ENCODE assay signal across 12 cellular contexts in genomic region chr1:45545553-45546310, GRCh38. TPM values are rescaled to one million over a fixed set of nuclear protein-coding genes. Genes with fewer than 3 reads are reported as not detected.
A peak's percentile ranks its signal among the peaks of the same experiment; 100 is the strongest.
DNase-seq lines count a peak whose midpoint lies in the region; ATAC-seq and TF ChIP-seq lines count a peak whose summit lies in the region.
"Had no signal": no experiment of that assay in that cellular context is flagged by ENCODE, and none has a peak within 500 bp of the region (broad histone marks: within the 10 kb centered on the region; RNA-seq: fewer than 3 reads in every experiment).

No MANE protein-coding gene starts in this region.

- H3K27ac ChIP-seq in psoas muscle: peak overlapping the region; percentile 36
- H3K27ac ChIP-seq: cardiac muscle cell, gastroesophageal sphincter had no signal

- H3K27me3 ChIP-seq in GM06990 (replicated peaks; ENCODE audit: control insufficient read depth, insufficient read depth, low read length) (no peaks in the 10 kb centered on the region), psoas muscle (ENCODE audit: insufficient read depth in 3 of 3, low read length in 2 of 3) (no peaks in the 10 kb centered on the region)
- H3K27me3 ChIP-seq: cardiac muscle cell had no signal

- H3K4me3 ChIP-seq in GM06990 (replicated peaks; ENCODE audit: low read depth, low read length): no peak overlapping the region; the same call in 1 of the 2 replicates
- no peak overlapping the region for H3K4me3 ChIP-seq in psoas muscle
- H3K4me3 ChIP-seq in foreskin fibroblast (ENCODE audit: low read depth in 1 of 2, low read length in 2 of 2): no peak overlapping the region
- H3K4me3 ChIP-seq: cardiac muscle cell, gastroesophageal sphincter, mucosa of descending colon had no signal

- TF ChIP-seq CTCF in GM06990 (IDR thresholded peaks at IDR 0.05; ENCODE audit: insufficient read depth, low read length, poor library complexity, severe bottlenecking) (no peak), psoas muscle (IDR thresholded peaks at IDR 0.05) (no peak), foreskin fibroblast (IDR thresholded peaks at IDR 0.05; ENCODE audit: low read depth, low read length) (no peak)

- H3K36me3 Mint-ChIP-seq in central memory CD8-positive, alpha-beta T cell (ENCODE audit: insufficient read depth): peaks cover 4% of the 10 kb centered on the region

- ATAC-seq in HG03135 (IDR thresholded peaks at IDR 0.05; ENCODE audit: unreplicated experiment) (peak; percentile 2), psoas muscle (peak in 2 of 4 donors; percentile 46 to 53), HG02870 (IDR thresholded peaks at IDR 0.05; ENCODE audit: unreplicated experiment) (no peak)
- ATAC-seq in central memory CD8-positive, alpha-beta T cell (replicated peaks; ENCODE audit: extremely low read depth, poor library complexity, severe bottlenecking): no peak
- ATAC-seq: gastroesophageal sphincter had no signal

- H3K9me3 Mint-ChIP-seq in central memory CD8-positive, alpha-beta T cell: no peaks in the 10 kb centered on the region

- 69 to 82% (median 73%) methylated on average over 7 of the region's 7 CpGs for WGBS in psoas muscle, 3 donors

- H3K36me3 ChIP-seq in GM06990 (ENCODE audit: control insufficient read depth, insufficient read depth, low read length): no peaks in the 10 kb centered on the region
- no peaks in the 10 kb centered on the region for H3K36me3 ChIP-seq in psoas muscle (ENCODE audit: insufficient read depth in 1 of 2, low read depth in 1 of 2)
- H3K36me3 ChIP-seq: cardiac muscle cell, gastroesophageal sphincter had no signal

- H3K27me3 Mint-ChIP-seq in central memory CD8-positive, alpha-beta T cell: no peaks in the 10 kb centered on the region

- no peaks in the 10 kb centered on the region for H3K9me3 ChIP-seq in psoas muscle
- H3K9me3 ChIP-seq: gastroesophageal sphincter, mucosa of descending colon had no signal

- intact Hi-C loops in psoas muscle (cut with DNase I): no loop called here

- H3K4me3 Mint-ChIP-seq in central memory CD8-positive, alpha-beta T cell: no peak overlapping the region

- peak; percentile 50 for DNase-seq in GM06990 (ENCODE audit: extremely low read depth, insufficient read length)
- DNase-seq in central memory CD8-positive, alpha-beta T cell (ENCODE audit: low spot score in 2 of 2): no peak
- DNase-seq in psoas muscle: no peak
- DNase-seq in activated gamma-delta T cell treated with Interleukin-2 at 50 U/mL for 16 hours: no peak
- DNase-seq in foreskin fibroblast: no peak
- DNase-seq: kidney, mucosa of descending colon, NCI-H2171 had no signal

- no peaks in the 10 kb centered on the region for H3K4me1 ChIP-seq in psoas muscle

- H3K27ac Mint-ChIP-seq in central memory CD8-positive, alpha-beta T cell (ENCODE audit: low read depth): peak overlapping the region; percentile 60

- peaks cover 25% of the 10 kb centered on the region for H3K4me1 Mint-ChIP-seq in central memory CD8-positive, alpha-beta T cell

RNA-seq across cellular contexts. Expression of gene AKR1A1, which starts 4.9 kb away (rescaled TPM):
- total RNA-seq in psoas muscle: 10 to 100 TPM; 35.6 to 69.6 (median 51.3) TPM
- polyA plus RNA-seq in psoas muscle: 10 to 100 TPM; 37.9 to 91.5 (median 45.5) TPM

RNA-seq across cellular contexts. Expression of gene PRDX1, which starts 24.0 kb away (rescaled TPM):
- 100 to 1,000 TPM; 354 to 642 (median 440) TPM for total RNA-seq in psoas muscle
- polyA plus RNA-seq in psoas muscle: 1,000 to 10,000 TPM in 1 of 3 donors, 100 to 1,000 TPM in 2; 524 to 1,179 (median 653) TPM

RNA-seq across cellular contexts. Expression of gene NASP, which starts 38.1 kb away (rescaled TPM):
- 10 to 100 TPM; 15.3 to 29.7 (median 28.1) TPM for total RNA-seq in psoas muscle
- polyA plus RNA-seq in psoas muscle: 10 to 100 TPM; 28.6 to 54.6 (median 37.9) TPM

RNA-seq across cellular contexts. Expression of gene MMACHC, which starts 45.6 kb away (rescaled TPM):
- total RNA-seq in psoas muscle: 10 to 100 TPM in 1 of 4 donors, 1 to 10 TPM in 3; 3.6 to 14.9 (median 6.7) TPM
- polyA plus RNA-seq in psoas muscle: 1 to 10 TPM; 2.3 to 9.3 (median 3.8) TPM

RNA-seq across cellular contexts. Expression of gene CCDC163, which starts 45.9 kb away (rescaled TPM):
- total RNA-seq in psoas muscle: under 1 TPM; 0.25 to 0.64 (median 0.44) TPM
- under 1 TPM; 0.69 to 0.82 (median 0.69) TPM for polyA plus RNA-seq in psoas muscle
